ENCODE assay signal across 25 cellular contexts in the genomic region with DNA sequence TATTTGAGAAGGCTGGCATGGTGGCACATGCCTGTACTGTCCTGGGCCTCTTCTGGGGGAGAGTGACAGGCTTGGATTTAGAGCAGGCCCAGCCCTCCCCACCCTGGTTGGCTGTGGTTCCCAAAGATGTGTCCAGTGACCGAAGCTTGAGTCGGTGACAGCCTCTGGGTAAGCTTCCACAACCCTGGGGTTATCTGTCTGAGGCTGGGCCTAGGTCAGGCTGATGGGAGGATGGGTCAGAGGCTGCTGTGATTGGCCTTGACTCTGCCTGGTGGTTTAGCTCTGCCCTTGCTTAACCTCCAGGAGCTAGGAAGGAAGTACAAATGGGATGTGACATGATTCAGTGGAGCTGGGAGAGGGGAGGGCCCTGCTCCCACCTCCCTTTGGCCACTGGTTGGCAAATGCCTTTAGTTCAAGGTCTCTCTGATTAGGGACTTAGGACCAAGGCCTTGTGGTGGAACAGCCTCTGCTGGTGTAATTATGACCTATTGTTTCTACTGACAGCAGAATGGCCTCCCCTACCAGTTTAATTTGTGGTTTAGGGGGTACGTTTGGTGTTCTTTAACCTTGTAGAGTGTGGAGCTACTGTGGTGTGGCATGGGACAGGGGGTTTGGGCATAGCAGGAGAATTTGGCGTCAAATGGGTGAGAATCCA. TPM values are rescaled to one million over a fixed set of nuclear protein-coding genes. Genes with fewer than 3 reads are reported as not detected.
DNase-seq lines count a peak whose midpoint lies in the region; ATAC-seq and TF ChIP-seq lines count a peak whose summit lies in the region.
"Had no signal": no experiment of that assay in that cellular context is flagged by ENCODE, and none has a peak within 500 bp of the region (broad histone marks: within the 10 kb centered on the region; RNA-seq: fewer than 3 reads in every experiment).

No MANE protein-coding gene starts in this region.

- WGBS in body of pancreas, 2 donors = 57 to 90% methylated on average over 2 to 4 of the region's 4 CpGs

- no peak for DNase-seq in stimulated activated naive CD8-positive, alpha-beta T cell treated with anti-CD3 and anti-CD28 coated beads, Interleukin-15, Interleukin-2, amounts not matched to agents 100 U/mL and 50 U/mL, for 24 hours
- DNase-seq in stimulated activated naive CD8-positive, alpha-beta T cell treated with anti-CD3 and anti-CD28 coated beads, Interleukin-15, amount 100 ng/mL, for 72 hours = no peak
- DNase-seq in body of pancreas (no peak), upper lobe of right lung (no peak), NAMALWA (ENCODE audit: low spot score) (no peak)
- DNase-seq: ACHN; activated CD4-positive, CD25-positive, alpha-beta regulatory T cell treated with anti-CD3 and anti-CD28 coated beads, Interleukin-2, amount 50 U/mL, for 72 hours; activated naive CD8-positive, alpha-beta T cell treated with anti-CD3 and anti-CD28 coated beads for 36 hours; naive thymus-derived CD8-positive, alpha-beta T cell; NCI-H1105; NCI-H2081; NK-92 treated with Interleukin-12 subunit alpha and Interleukin-12 subunit beta, amount 100 ng/mL, for 24 hours; ovary; stimulated activated CD4-positive, alpha-beta T cell treated with anti-CD3 and anti-CD28 coated beads, Interleukin-1b, Interleukin-23, amount 100 ng/mL, for 48 hours; stimulated activated naive CD4-positive, alpha-beta T cell; tibial artery had no signal

- H3K4me3 ChIP-seq in body of pancreas (no peak overlapping the region), iPS-15b (ENCODE audit: low read depth, low read length) (no peak overlapping the region), upper lobe of right lung (no peak overlapping the region)
- H3K4me3 ChIP-seq: hepatocyte, ovary, tibial artery had no signal

- no peaks in the 10 kb centered on the region for H3K27me3 Mint-ChIP-seq in stimulated activated naive CD8-positive, alpha-beta T cell treated with anti-CD3 and anti-CD28 coated beads, Interleukin-15, amount 100 ng/mL, for 72 hours
- H3K27me3 Mint-ChIP-seq: activated naive CD8-positive, alpha-beta T cell treated with anti-CD3 and anti-CD28 coated beads for 36 hours; naive thymus-derived CD8-positive, alpha-beta T cell had no signal

- no peak overlapping the region for H3K4me3 Mint-ChIP-seq in stimulated activated naive CD8-positive, alpha-beta T cell treated with anti-CD3 and anti-CD28 coated beads, Interleukin-15, amount 100 ng/mL, for 72 hours
- H3K4me3 Mint-ChIP-seq: activated naive CD8-positive, alpha-beta T cell treated with anti-CD3 and anti-CD28 coated beads for 36 hours; naive thymus-derived CD8-positive, alpha-beta T cell had no signal

- no peaks in the 10 kb centered on the region for H3K9me3 Mint-ChIP-seq in stimulated activated naive CD8-positive, alpha-beta T cell treated with anti-CD3 and anti-CD28 coated beads, Interleukin-15, amount 100 ng/mL, for 72 hours
- H3K9me3 Mint-ChIP-seq: activated naive CD8-positive, alpha-beta T cell treated with anti-CD3 and anti-CD28 coated beads for 36 hours; naive thymus-derived CD8-positive, alpha-beta T cell had no signal

- no peaks in the 10 kb centered on the region for H3K9me3 ChIP-seq in body of pancreas
- no peaks in the 10 kb centered on the region for H3K9me3 ChIP-seq in iPS-15b (ENCODE audit: control insufficient read depth, insufficient read depth, low read length)
- no peaks in the 10 kb centered on the region for H3K9me3 ChIP-seq in upper lobe of right lung
- H3K9me3 ChIP-seq: ovary, tibial artery had no signal

- intact Hi-C loops in body of pancreas (cut with DNase I) (no loop called here), upper lobe of right lung (cut with DNase I) (no loop called here)

- H3K27me3 ChIP-seq in body of pancreas (no peaks in the 10 kb centered on the region), iPS-15b (ENCODE audit: control insufficient read depth, insufficient read depth, low read length) (no peaks in the 10 kb centered on the region), upper lobe of right lung (no peaks in the 10 kb centered on the region)
- H3K27me3 ChIP-seq: hepatocyte, ovary, tibial artery had no signal

- H3K4me1 ChIP-seq in body of pancreas (peaks cover 12% of the 10 kb centered on the region), iPS-15b (ENCODE audit: control insufficient read depth, insufficient read depth, low read length) (no peaks in the 10 kb centered on the region), upper lobe of right lung (no peaks in the 10 kb centered on the region)
- H3K4me1 ChIP-seq: tibial artery had no signal

- H3K9ac ChIP-seq in iPS-15b (ENCODE audit: low read depth, low read length) = peak overlapping the region; percentile 24
- H3K9ac ChIP-seq: KMS-11 had no signal

- H3K27ac ChIP-seq in body of pancreas (peak overlapping the region in 1 of 4 donors; percentile 14), upper lobe of right lung (no peak overlapping the region)
- H3K27ac ChIP-seq: C4-2B, hepatocyte, KMS-11, ovary, tibial artery had no signal

- H3K36me3 ChIP-seq in body of pancreas (replicated peaks in 1 of 2; ENCODE audit: insufficient read depth in 1 of 2, low read depth in 2 of 2) (peaks cover 11 to 20% of the 10 kb centered on the region in 2 donors), iPS-15b (ENCODE audit: control insufficient read depth, insufficient read depth, low read length) (peaks cover 32% of the 10 kb centered on the region), upper lobe of right lung (peaks cover 46% of the 10 kb centered on the region)
- H3K36me3 ChIP-seq: ovary had no signal

- peak; percentile 32 for ATAC-seq in stimulated activated naive CD8-positive, alpha-beta T cell treated with anti-CD3 and anti-CD28 coated beads, Interleukin-15, Interleukin-2, amounts not matched to agents 100 U/mL and 50 U/mL, for 24 hours
- ATAC-seq in stimulated activated naive CD8-positive, alpha-beta T cell treated with anti-CD3 and anti-CD28 coated beads, Interleukin-15, amount 100 ng/mL, for 72 hours = no peak
- ATAC-seq in body of pancreas (peak; percentile 26), upper lobe of right lung (peak; percentile 27), GM21423 (IDR thresholded peaks at IDR 0.05; ENCODE audit: unreplicated experiment) (no peak), HG03378 (IDR thresholded peaks at IDR 0.05; ENCODE audit: unreplicated experiment) (no peak)
- ATAC-seq: naive thymus-derived CD8-positive, alpha-beta T cell had no signal

- peak overlapping the region in 1 of 2 donors; percentile 74 for H3K27ac Mint-ChIP-seq in stimulated activated naive CD8-positive, alpha-beta T cell treated with anti-CD3 and anti-CD28 coated beads, Interleukin-15, amount 100 ng/mL, for 72 hours
- H3K27ac Mint-ChIP-seq: activated naive CD8-positive, alpha-beta T cell treated with anti-CD3 and anti-CD28 coated beads for 36 hours had no signal

- TF ChIP-seq CTCF in body of pancreas (IDR thresholded peaks at IDR 0.05) = no peak
- TF ChIP-seq CTCF in upper lobe of right lung (IDR thresholded peaks at IDR 0.05) = no peak

- H3K4me1 Mint-ChIP-seq in stimulated activated naive CD8-positive, alpha-beta T cell treated with anti-CD3 and anti-CD28 coated beads, Interleukin-15, amount 100 ng/mL, for 72 hours = no peaks in the 10 kb centered on the region

- no peak for TF ChIP-seq POLR2A in body of pancreas (IDR thresholded peaks at IDR 0.05)

RNA-seq across cellular contexts. Expression of gene NUDC, which starts 16.6 kb away (rescaled TPM):
- total RNA-seq in body of pancreas (10 to 100 TPM; 31.3 to 33.2 TPM), upper lobe of right lung (49.6 TPM)

RNA-seq across cellular contexts. Expression of gene KDF1, which starts 22.1 kb away (rescaled TPM):
- total RNA-seq in body of pancreas = 10 to 100 TPM; 13.8 to 18.7 TPM
- total RNA-seq in upper lobe of right lung = 10.5 TPM
- total RNA-seq: endothelial cell of umbilical vein, mesenteric fat pad, RPMI7951 had no signal

RNA-seq across cellular contexts. Expression of gene NR0B2, which starts 24.4 kb away (rescaled TPM):
- 10 to 100 TPM; 19.8 to 34.8 TPM for total RNA-seq in body of pancreas
- total RNA-seq in upper lobe of right lung = 2.5 TPM
- total RNA-seq: activated naive CD8-positive, alpha-beta T cell treated with anti-CD3 and anti-CD28 coated beads for 36 hours; endothelial cell of umbilical vein; naive thymus-derived CD8-positive, alpha-beta T cell; RPMI7951 had no signal

RNA-seq across cellular contexts. Expression of gene GPATCH3, which starts 37.9 kb away (rescaled TPM):
- total RNA-seq in body of pancreas (10 to 100 TPM in 1 of 2 donors, 1 to 10 TPM in 1; 4.9 to 19.4 TPM), upper lobe of right lung (18.1 TPM)

RNA-seq across cellular contexts. Expression of gene GPN2, which starts 48.0 kb away (rescaled TPM):
- total RNA-seq in body of pancreas (10 to 100 TPM in 1 of 2 donors, 1 to 10 TPM in 1; 8.8 to 21.4 TPM), upper lobe of right lung (24.6 TPM)

Comparison
In these comparisons a context has a peak if more than half of its experiments do, and no peak if none do; other contexts are left out.
1. ATAC-seq: peak in stimulated activated naive CD8-positive, alpha-beta T cell treated with anti-CD3 and anti-CD28 coated beads, Interleukin-15, Interleukin-2, amounts not matched to agents 100 U/mL and 50 U/mL, for 24 hours (single experiment), body of pancreas (single experiment) and upper lobe of right lung (single experiment); none in stimulated activated naive CD8-positive, alpha-beta T cell treated with anti-CD3 and anti-CD28 coated beads, Interleukin-15, amount 100 ng/mL, for 72 hours (single experiment), GM21423 (single experiment) and HG03378 (single experiment).